Comparison of ENCODE assay signal across 1 cellular context in genomic region chr9:98248737-98249474, GRCh38.
TF ChIP-seq lines count a peak whose summit lies in the region.

No MANE protein-coding gene starts in this region.

TF ChIP-seq in GM23338, 12 proteins besides CTCF, POLR2A, EP300 and RAD21 (continued from another document):
- TF ChIP-seq ZNF462 (CRISPR knock-in tag; IDR thresholded peaks at IDR 0.05) (no peak), EZH2phosphoT487 (IDR thresholded peaks at IDR 0.05; ENCODE audit: unreplicated experiment) (no peak), EZH2 (IDR thresholded peaks at IDR 0.05; ENCODE audit: low read depth, unreplicated experiment) (no peak), JUNB (IDR thresholded peaks at IDR 0.05; ENCODE audit: unreplicated experiment) (no peak)
